10 cellular contexts compared by ENCODE assay signal in the genomic region with DNA sequence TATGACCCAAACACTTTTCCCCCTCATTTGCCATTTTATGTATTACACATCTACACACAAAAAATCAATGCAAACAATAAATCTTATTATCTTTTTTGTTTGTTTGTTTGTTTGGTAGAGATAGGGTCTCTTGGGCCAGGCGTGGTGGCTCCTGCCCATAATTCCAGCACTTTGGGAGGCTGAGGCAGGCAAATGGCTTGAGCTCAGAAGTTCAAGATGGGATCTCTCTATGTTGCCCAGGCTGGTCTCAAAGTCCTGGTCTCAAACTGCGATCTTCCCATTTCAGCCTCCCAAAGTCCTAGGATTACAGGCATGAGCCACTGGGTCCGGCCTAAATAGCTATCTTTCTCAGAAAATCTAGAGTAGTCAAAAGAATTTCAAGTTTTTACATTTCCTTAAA.
"Had no signal": no experiment of that assay in that cellular context is flagged by ENCODE, and none has a peak within 500 bp of the region (broad histone marks: within the 10 kb centered on the region; RNA-seq: fewer than 3 reads in every experiment).

No MANE protein-coding gene starts in this region.

- H3K36me3 ChIP-seq: pancreas had no signal

- H3K27me3 ChIP-seq: gastrocnemius medialis, pancreas, tibial nerve had no signal

- FAIRE-seq: pancreas had no signal

- ATAC-seq: gastrocnemius medialis; left ventricle myocardium superior; pancreas; stimulated activated effector memory CD8-positive, alpha-beta T cell treated with anti-CD3 and anti-CD28 coated beads, Interleukin-12 subunit alpha, Interleukin-12 subunit beta, amount 100 ng/mL, for 72 hours had no signal

- DNase-seq: activated naive CD4-positive, alpha-beta T cell treated with anti-CD3 and anti-CD28 coated beads for 36 hours; central memory CD4-positive, alpha-beta T cell; cortex of kidney; effector memory CD4-positive, alpha-beta T cell; gastrocnemius medialis; left ventricle myocardium superior; pancreas; retina had no signal

- H3K9me3 ChIP-seq: gastrocnemius medialis, pancreas, tibial nerve had no signal
